Comparison of ENCODE assay signal across 26 cellular contexts in genomic region chr3:37484884-37485559, GRCh38. TPM values are rescaled to one million over a fixed set of nuclear protein-coding genes. Genes with fewer than 3 reads are reported as not detected.
"Had no signal": no experiment of that assay in that cellular context is flagged by ENCODE, and none has a peak within 500 bp of the region (broad histone marks: within the 10 kb centered on the region; RNA-seq: fewer than 3 reads in every experiment).

No MANE protein-coding gene starts in this region.

- H3K4me1 ChIP-seq: gastrocnemius medialis, lower lobe of right lung, right lobe of liver, uterus had no signal

- H3K9me3 ChIP-seq: gastrocnemius medialis, lower lobe of right lung, mucosa of descending colon, neutrophil, right lobe of liver, uterus had no signal

- H3K27me3 Mint-ChIP-seq: activated naive CD8-positive, alpha-beta T cell had no signal

- H3K4me3 Mint-ChIP-seq: activated CD4-positive, alpha-beta T cell treated with anti-CD3 and anti-CD28 coated beads for 36 hours; activated naive CD8-positive, alpha-beta T cell; immature natural killer cell; natural killer cell treated with Interleukin-12 subunit alpha and Interleukin-12 subunit beta and Interleukin-15 and Interleukin-18, amount 100 ng/mL, for 72 hours; stimulated activated naive CD8-positive, alpha-beta T cell treated with anti-CD3 and anti-CD28 coated beads, Interleukin-15, amount 100 ng/mL, for 72 hours; type B pancreatic cell had no signal

- H3K4me1 Mint-ChIP-seq: activated CD4-positive, alpha-beta T cell treated with anti-CD3 and anti-CD28 coated beads for 36 hours; immature natural killer cell; stimulated activated naive CD8-positive, alpha-beta T cell treated with anti-CD3 and anti-CD28 coated beads, Interleukin-15, amount 100 ng/mL, for 72 hours had no signal

- H3K27ac ChIP-seq: gastrocnemius medialis, lower lobe of right lung, neutrophil, right lobe of liver, uterus had no signal

- H3K9me3 Mint-ChIP-seq: immature natural killer cell; natural killer cell treated with Interleukin-12 subunit alpha and Interleukin-12 subunit beta and Interleukin-15 and Interleukin-18, amount 100 ng/mL, for 72 hours; type B pancreatic cell had no signal

- ATAC-seq: activated CD4-positive, alpha-beta T cell treated with anti-CD3 and anti-CD28 coated beads for 36 hours; gastrocnemius medialis; left colon; mucosa of descending colon; natural killer cell treated with Interleukin-12 subunit alpha and Interleukin-12 subunit beta and Interleukin-15 and Interleukin-18, amount 100 ng/mL, for 72 hours; stimulated activated naive CD8-positive, alpha-beta T cell treated with anti-CD3 and anti-CD28 coated beads, Interleukin-15, amount 100 ng/mL, for 72 hours had no signal

- H3K36me3 ChIP-seq: gastrocnemius medialis, right lobe of liver, uterus had no signal

- H3K36me3 Mint-ChIP-seq: activated naive CD8-positive, alpha-beta T cell; immature natural killer cell had no signal

- H3K4me3 ChIP-seq: gastrocnemius medialis, lower lobe of right lung, mucosa of descending colon, right lobe of liver, uterus had no signal

- H3K27ac Mint-ChIP-seq: activated CD4-positive, alpha-beta T cell treated with anti-CD3 and anti-CD28 coated beads for 36 hours; activated naive CD8-positive, alpha-beta T cell; immature natural killer cell; natural killer cell treated with Interleukin-12 subunit alpha and Interleukin-12 subunit beta and Interleukin-15 and Interleukin-18, amount 100 ng/mL, for 72 hours; stimulated activated naive CD8-positive, alpha-beta T cell treated with anti-CD3 and anti-CD28 coated beads, Interleukin-15, amount 100 ng/mL, for 72 hours; type B pancreatic cell had no signal

- H3K27me3 ChIP-seq: gastrocnemius medialis, neutrophil, right lobe of liver, uterus had no signal

- DNase-seq: activated CD4-positive, alpha-beta T cell treated with anti-CD3 and anti-CD28 coated beads for 36 hours; activated CD4-positive, CD25-positive, alpha-beta regulatory T cell; activated effector memory CD4-positive, alpha-beta T cell treated with Interleukin-2 at 50 U/mL for 16 hours; activated naive CD4-positive, alpha-beta T cell treated with Interleukin-2 at 50 U/mL for 16 hours; activated T-cell treated with anti-CD3 and anti-CD28 coated beads for 4 hours; anterior cingulate cortex; effector CD8-positive, alpha-beta T cell; erythroblast; gastrocnemius medialis; hypothalamus; immature natural killer cell; kidney; left colon; lower lobe of right lung; mucosa of descending colon; right lobe of liver; stimulated activated CD4-positive, alpha-beta T cell treated with anti-CD3 and anti-CD28 coated beads, Interleukin-2, amount 100 ng/mL, for 48 hours; stimulated activated naive CD8-positive, alpha-beta T cell treated with anti-CD3 and anti-CD28 coated beads, Interleukin-15, amount 100 ng/mL, for 72 hours; substantia nigra; uterus had no signal

RNA-seq across cellular contexts. Expression of gene ITGA9, which starts 33.1 kb away (rescaled TPM):
- total RNA-seq: bronchial epithelial cell, myocyte had no signal
